Comparison of ENCODE assay signal across 14 cellular contexts in genomic region chr7:116683786-116684185, GRCh38. TPM values are rescaled to one million over a fixed set of nuclear protein-coding genes. Genes with fewer than 3 reads are reported as not detected.
DNase-seq lines count a peak whose midpoint lies in the region; ATAC-seq, FAIRE-seq and TF ChIP-seq lines count a peak whose summit lies in the region.
"Had no signal": no experiment of that assay in that cellular context is flagged by ENCODE, and none has a peak within 500 bp of the region (broad histone marks: within the 10 kb centered on the region; RNA-seq: fewer than 3 reads in every experiment).

No MANE protein-coding gene starts in this region.

- no peak overlapping the region for H3K27ac ChIP-seq in pancreas
- H3K27ac ChIP-seq: VCaP had no signal

- no peak overlapping the region for H3K4me3 ChIP-seq in pancreas
- H3K4me3 ChIP-seq: A549 had no signal

- no peaks in the 10 kb centered on the region for H3K36me3 ChIP-seq in pancreas

- no peaks in the 10 kb centered on the region for H3K27me3 Mint-ChIP-seq in Calu3 (ENCODE audit: unreplicated experiment)
- peaks cover 25% of the 10 kb centered on the region for H3K27me3 Mint-ChIP-seq in activated naive CD4-positive, alpha-beta T cell treated with anti-CD3 and anti-CD28 coated beads, Interleukin-2, amount 10 ng/mL, durations not matched to agents 7 days and 5 days

- peak overlapping the region; percentile 61 for H3K27ac Mint-ChIP-seq in Calu3 (ENCODE audit: unreplicated experiment)
- no peak overlapping the region for H3K27ac Mint-ChIP-seq in activated naive CD4-positive, alpha-beta T cell treated with anti-CD3 and anti-CD28 coated beads, Interleukin-2, amount 10 ng/mL, durations not matched to agents 7 days and 5 days
- H3K27ac Mint-ChIP-seq: activated T-helper 2 cell treated with anti-CD3 and anti-CD28 coated beads, Interferon-gamma antibody, Interleukin-2, Interleukin-4, amounts not matched to agents 10 μg/mL and 5 μg/mL and 100 μg/mL, durations not matched to agents 14 hours and 24 hours and 36 hours had no signal

- no peaks in the 10 kb centered on the region for H3K9me3 ChIP-seq in pancreas
- H3K9me3 ChIP-seq: A549 had no signal

- H3K9me3 Mint-ChIP-seq in Calu3 (ENCODE audit: low read depth, unreplicated experiment): peaks cover 7% of the 10 kb centered on the region
- H3K9me3 Mint-ChIP-seq in activated naive CD4-positive, alpha-beta T cell treated with anti-CD3 and anti-CD28 coated beads, Interleukin-2, amount 10 ng/mL, durations not matched to agents 7 days and 5 days: no peaks in the 10 kb centered on the region
- H3K9me3 Mint-ChIP-seq: activated T-helper 2 cell treated with anti-CD3 and anti-CD28 coated beads, Interferon-gamma antibody, Interleukin-2, Interleukin-4, amounts not matched to agents 10 μg/mL and 5 μg/mL and 100 μg/mL, durations not matched to agents 14 hours and 24 hours and 36 hours had no signal

- no peak for TF ChIP-seq CTCF in Calu3 (IDR thresholded peaks at IDR 0.05; ENCODE audit: unreplicated experiment)
- no peak for TF ChIP-seq CTCF in pancreas (IDR thresholded peaks at IDR 0.05)

- no peak overlapping the region for H3K4me3 Mint-ChIP-seq in Calu3 (ENCODE audit: low read depth, unreplicated experiment)
- H3K4me3 Mint-ChIP-seq in activated naive CD4-positive, alpha-beta T cell treated with anti-CD3 and anti-CD28 coated beads, Interleukin-2, amount 10 ng/mL, durations not matched to agents 7 days and 5 days: no peak overlapping the region

- peaks cover 0 to 4% (median 0%) of the 10 kb centered on the region in 3 donors for H3K4me1 ChIP-seq in pancreas

- BruUV-seq in Calu3 (replicated peaks; lab: Mats Ljungman, UMichigan): no TSS peak

- WGBS in pancreas, 2 donors: 92 to 96% methylated on average over 4 of the region's 4 CpGs

- peaks cover 42% of the 10 kb centered on the region for H3K36me3 Mint-ChIP-seq in Calu3 (ENCODE audit: insufficient read depth, unreplicated experiment)
- H3K36me3 Mint-ChIP-seq in activated naive CD4-positive, alpha-beta T cell treated with anti-CD3 and anti-CD28 coated beads, Interleukin-2, amount 10 ng/mL, durations not matched to agents 7 days and 5 days: no peaks in the 10 kb centered on the region

- H3K27me3 ChIP-seq in pancreas: no peaks in the 10 kb centered on the region

- peaks cover 58% of the 10 kb centered on the region for H3K4me1 Mint-ChIP-seq in Calu3 (ENCODE audit: low read depth, unreplicated experiment)
- H3K4me1 Mint-ChIP-seq in activated naive CD4-positive, alpha-beta T cell treated with anti-CD3 and anti-CD28 coated beads, Interleukin-2, amount 10 ng/mL, durations not matched to agents 7 days and 5 days: peaks cover 6% of the 10 kb centered on the region

- FAIRE-seq in pancreas (lab: Jason Lieb, UNC): no peak
- FAIRE-seq: A549 had no signal

- DNase-seq in Calu3 (no peak), nucleus accumbens (lab: John Stamatoyannopoulos, UW) (no peak), pancreas (no peak)
- no peak for DNase-seq in activated naive CD4-positive, alpha-beta T cell treated with anti-CD3 and anti-CD28 coated beads, Interleukin-2, amount 10 ng/mL, durations not matched to agents 7 days and 5 days
- DNase-seq in stimulated activated CD4-positive, alpha-beta T cell treated with anti-CD3 and anti-CD28 coated beads, Interleukin-12 subunit alpha, Interleukin-12 subunit beta, amount 100 ng/mL, for 4 hours: no peak
- DNase-seq: dermis blood vessel endothelial cell, trophoblast cell had no signal

- CTCF ChIA-PET in Calu3 (lab: Charles Lee): no interaction called here
- CTCF ChIA-PET in activated naive CD4-positive, alpha-beta T cell treated with anti-CD3 and anti-CD28 coated beads, Interleukin-2, amount 10 ng/mL, durations not matched to agents 7 days and 5 days (lab: Charles Lee): no interaction called here

- intact Hi-C loops in Calu3 (cut with micrococcal nuclease; ENCODE audit: unreplicated experiment): no loop called here
- intact Hi-C loops in pancreas (cut with DNase I): no loop called here

- ATAC-seq in GM19351 (IDR thresholded peaks at IDR 0.05; ENCODE audit: unreplicated experiment) (peak; percentile 99), HG02852 (IDR thresholded peaks at IDR 0.05; ENCODE audit: unreplicated experiment) (peak; percentile 99), HG03575 (IDR thresholded peaks at IDR 0.05; ENCODE audit: extremely low read depth, insufficient number of reproducible peaks, low FRiP score, unreplicated experiment) (peak; percentile 99), pancreas (no peak)
- ATAC-seq: A549 had no signal

RNA-seq across cellular contexts. Expression of gene MET, which starts 11.8 kb away (rescaled TPM):
- total RNA-seq in Calu3 (2022) (242 and 249 TPM in 2 replicates), pancreas (10 to 100 TPM; 10.7 to 23.5 (median 17.9) TPM)
- 1 to 10 TPM; 2.0 to 2.7 TPM for polyA plus RNA-seq in pancreas
- polyA plus RNA-seq: neural cell had no signal

Comparison
In these comparisons a context has a peak if more than half of its experiments do, and no peak if none do; other contexts are left out.
1. ATAC-seq: peak in GM19351 (single experiment), HG02852 (single experiment) and HG03575 (single experiment); none in pancreas (0 of 4).